In genomic region chr3:22371592-22372291, GRCh38 we compare ENCODE assay signal across 13 cellular contexts.
DNase-seq lines count a peak whose midpoint lies in the region; ATAC-seq and TF ChIP-seq lines count a peak whose summit lies in the region.
"Had no signal": no experiment of that assay in that cellular context is flagged by ENCODE, and none has a peak within 500 bp of the region (broad histone marks: within the 10 kb centered on the region; RNA-seq: fewer than 3 reads in every experiment).

No MANE protein-coding gene starts in this region.

- H3K4me1 Mint-ChIP-seq in H9 = peaks cover 19 to 23% of the 10 kb centered on the region in 2 experiments
- no peaks in the 10 kb centered on the region for H3K4me1 Mint-ChIP-seq in stimulated activated memory B cell treated with anti-CD40 and anti-IgM and Interleukin-4, amounts not matched to agents 10 μg/mL and 1 μg/mL and 100 μg/mL, for 72 hours
- H3K4me1 Mint-ChIP-seq in activated T-helper 17 cell treated with anti-CD3 and anti-CD28 coated beads, Interleukin-2, amount 50 U/mL, for 72 hours = no peaks in the 10 kb centered on the region

- peaks cover 0 to 2% (median under 1%) of the 10 kb centered on the region in 3 experiments; a peak in 3 of 7 replicates for H3K36me3 Mint-ChIP-seq in H9 (ENCODE audit: insufficient read depth in 1 of 3, low read depth in 3 of 3)
- H3K36me3 Mint-ChIP-seq in stimulated activated memory B cell treated with anti-CD40 and anti-IgM and Interleukin-4, amounts not matched to agents 10 μg/mL and 1 μg/mL and 100 μg/mL, for 72 hours = no peaks in the 10 kb centered on the region
- H3K36me3 Mint-ChIP-seq in activated T-helper 17 cell treated with anti-CD3 and anti-CD28 coated beads, Interleukin-2, amount 50 U/mL, for 72 hours (ENCODE audit: low read depth) = no peaks in the 10 kb centered on the region

- peak overlapping the region; percentile 17 for H3K4me2 ChIP-seq in H9 (ENCODE audit: insufficient read depth, insufficient read length, low read length)
- no peak overlapping the region for H3K4me2 ChIP-seq in PC-9

- peak; percentile 16 for ATAC-seq in stimulated activated memory B cell treated with anti-CD40 and anti-IgM and Interleukin-4, amounts not matched to agents 10 μg/mL and 1 μg/mL and 100 μg/mL, for 72 hours
- no peak for ATAC-seq in activated T-helper 17 cell treated with anti-CD3 and anti-CD28 coated beads, Interleukin-2, amount 50 U/mL, for 72 hours (replicated peaks)
- ATAC-seq: activated naive CD4-positive, alpha-beta T cell treated with anti-CD3 and anti-CD28 coated beads, Interleukin-2, amount 50 U/mL, for 72 hours; esophagus mucosa; mucosa of descending colon had no signal

- peak overlapping the region; percentile 24; the same call in 1 of the 2 replicates for H3K14ac ChIP-seq in H9 (ENCODE audit: insufficient read depth, low read length)

- POLR2A ChIA-PET in PC-9 (lab: Charles Lee; ENCODE audit: unreplicated experiment) = no interaction called here

- H3K79me2 ChIP-seq in H9 (ENCODE audit: insufficient read depth, low read length) (no peaks in the 10 kb centered on the region), PC-9 (ENCODE audit: low read depth) (no peaks in the 10 kb centered on the region)

- H3K27ac Mint-ChIP-seq in H9 = no peak overlapping the region
- H3K27ac Mint-ChIP-seq in stimulated activated memory B cell treated with anti-CD40 and anti-IgM and Interleukin-4, amounts not matched to agents 10 μg/mL and 1 μg/mL and 100 μg/mL, for 72 hours = no peak overlapping the region
- H3K27ac Mint-ChIP-seq in activated T-helper 17 cell treated with anti-CD3 and anti-CD28 coated beads, Interleukin-2, amount 50 U/mL, for 72 hours = no peak overlapping the region
- H3K27ac Mint-ChIP-seq: activated naive CD4-positive, alpha-beta T cell treated with anti-CD3 and anti-CD28 coated beads, Interleukin-2, amount 50 U/mL, for 72 hours had no signal

- H2AFZ ChIP-seq in H9 (ENCODE audit: low read length) = no peak overlapping the region
- H2AFZ ChIP-seq in PC-9 = no peak overlapping the region; the same call in 1 of the 2 replicates

- TF ChIP-seq POLR2A in adrenal gland (IDR thresholded peaks at IDR 0.05) = no peak

- peak overlapping the region; percentile 66 to 80 for H3K4me3 Mint-ChIP-seq in H9
- no peak overlapping the region for H3K4me3 Mint-ChIP-seq in stimulated activated memory B cell treated with anti-CD40 and anti-IgM and Interleukin-4, amounts not matched to agents 10 μg/mL and 1 μg/mL and 100 μg/mL, for 72 hours
- H3K4me3 Mint-ChIP-seq in activated T-helper 17 cell treated with anti-CD3 and anti-CD28 coated beads, Interleukin-2, amount 50 U/mL, for 72 hours = no peak overlapping the region

- H2BK12ac ChIP-seq in H9 (ENCODE audit: insufficient read length, low read depth, low read length) = no peak overlapping the region

- no peaks in the 10 kb centered on the region for H3K9me3 Mint-ChIP-seq in H9
- H3K9me3 Mint-ChIP-seq in stimulated activated memory B cell treated with anti-CD40 and anti-IgM and Interleukin-4, amounts not matched to agents 10 μg/mL and 1 μg/mL and 100 μg/mL, for 72 hours = peaks cover 4% of the 10 kb centered on the region
- peaks cover 31% of the 10 kb centered on the region for H3K9me3 Mint-ChIP-seq in activated T-helper 17 cell treated with anti-CD3 and anti-CD28 coated beads, Interleukin-2, amount 50 U/mL, for 72 hours

- no CpG with 5 or more reads among the region's 23 CpGs for WGBS in H9 (ENCODE audit: extremely low coverage, insufficient read length, low lambda C conversion rate)
- 4 to 9% (median 6%) methylated on average over 20 to 23 of the region's 23 CpGs for WGBS in adrenal gland, 4 donors

- peaks cover 12% of the 10 kb centered on the region; the same call in 1 of the 2 replicates for H3K27me3 ChIP-seq in H9 (ENCODE audit: insufficient read depth, low read length)
- no peaks in the 10 kb centered on the region for H3K27me3 ChIP-seq in adrenal gland
- H3K27me3 ChIP-seq in PC-9 (ENCODE audit: insufficient read depth, low read depth) = no peaks in the 10 kb centered on the region

- DNase-seq in H9 (peak; percentile 54), choroid plexus epithelial cell (ENCODE audit: low read depth) (no peak), iPS-NIHi7 (ENCODE audit: extremely low spot score) (peak; percentile 20), adrenal gland (no peak), PC-9 (no peak)
- DNase-seq: activated CD4-positive, alpha-beta T cell treated with anti-CD3 and anti-CD28 coated beads, Interleukin-2, amount 50 U/mL, for 1 hour; DMS79 treated with DMSO at 0.1 percent for 48 hours; NCI-H446 had no signal

- no peaks in the 10 kb centered on the region for H4K20me1 ChIP-seq in H9 (ENCODE audit: control insufficient read depth, insufficient read depth, insufficient read length)
- no peaks in the 10 kb centered on the region for H4K20me1 ChIP-seq in PC-9 (ENCODE audit: insufficient read depth)

- H3K4me3 ChIP-seq in choroid plexus epithelial cell (ENCODE audit: low read depth, low read length) (peak overlapping the region; percentile 52), adrenal gland (peak overlapping the region in 1 of 4 donors; percentile 2), PC-9 (no peak overlapping the region)
- H3K4me3 ChIP-seq: mucosa of descending colon had no signal

- H3K27ac ChIP-seq in H9 (ENCODE audit: insufficient read length, low read depth, low read length) (no peak overlapping the region), adrenal gland (peak overlapping the region in 1 of 5 donors; percentile 29), PC-9 (no peak overlapping the region)

- H3K23me2 ChIP-seq in H9 (ENCODE audit: insufficient read length, low read depth, low read length, poor library complexity, severe bottlenecking) = peaks cover 6% of the 10 kb centered on the region

- H2AK5ac ChIP-seq in H9 (ENCODE audit: insufficient read length, low read length) = no peak overlapping the region

- no peak overlapping the region for H3K18ac ChIP-seq in H9 (ENCODE audit: insufficient read length, low read depth, low read length)

- peaks cover 61% of the 10 kb centered on the region for H3K27me3 Mint-ChIP-seq in H9 (ENCODE audit: low read depth)
- H3K27me3 Mint-ChIP-seq in stimulated activated memory B cell treated with anti-CD40 and anti-IgM and Interleukin-4, amounts not matched to agents 10 μg/mL and 1 μg/mL and 100 μg/mL, for 72 hours = peaks cover 26% of the 10 kb centered on the region
- peaks cover 14% of the 10 kb centered on the region for H3K27me3 Mint-ChIP-seq in activated T-helper 17 cell treated with anti-CD3 and anti-CD28 coated beads, Interleukin-2, amount 50 U/mL, for 72 hours

- no peak overlapping the region for H2BK15ac ChIP-seq in H9 (ENCODE audit: low read depth, low read length)

- TF ChIP-seq CTCF in H9 (conservative IDR thresholded peaks at IDR 0.05) = no peak
- no peak for TF ChIP-seq CTCF in choroid plexus epithelial cell (conservative IDR thresholded peaks at IDR 0.05; ENCODE audit: low read depth, low read length)
- no peak for TF ChIP-seq CTCF in adrenal gland (IDR thresholded peaks at IDR 0.05)
- TF ChIP-seq CTCF in PC-9 (conservative IDR thresholded peaks at IDR 0.05) = no peak

- no TSS peak for BruUV-seq in PC-9 (replicated peaks; lab: Mats Ljungman, UMichigan)

- H3K9me3 ChIP-seq in H9 (ENCODE audit: control insufficient read depth, low read depth, low read length) = no peaks in the 10 kb centered on the region
- no peaks in the 10 kb centered on the region for H3K9me3 ChIP-seq in adrenal gland (replicated peaks in 1 of 3)
- no peaks in the 10 kb centered on the region for H3K9me3 ChIP-seq in PC-9 (ENCODE audit: insufficient read depth, low read depth)
- H3K9me3 ChIP-seq: mucosa of descending colon had no signal

- no peak overlapping the region for H4K91ac ChIP-seq in H9 (ENCODE audit: insufficient read length, low read depth, low read length)

- H4K8ac ChIP-seq in H9 (replicated peaks; ENCODE audit: insufficient read length, low read depth, low read length) = no peak overlapping the region

- CTCF ChIA-PET in PC-9 (lab: Charles Lee) = interaction anchor here (0.6 kb wide), 1 partner anchor 105 kb away, joined by 4 read pairs; no protein-coding TSS in a partner anchor

- H3K9me2 ChIP-seq in PC-9 (ENCODE audit: insufficient read depth) = no peaks in the 10 kb centered on the region

- no peaks in the 10 kb centered on the region for H3K79me1 ChIP-seq in H9 (ENCODE audit: insufficient read depth, low read depth, low read length, poor library complexity, severe bottlenecking)

- intact Hi-C loops in adrenal gland (cut with DNase I) (no loop called here), PC-9 (cut with micrococcal nuclease; ENCODE audit: unreplicated experiment) (no loop called here)

- H3T11ph ChIP-seq in H9 (ENCODE audit: low read length) = no peak overlapping the region

- no peak overlapping the region for H3K56ac ChIP-seq in H9 (ENCODE audit: insufficient read length, low read depth, low read length)

- no peak overlapping the region for H3K9ac ChIP-seq in H9 (ENCODE audit: extremely low read depth, insufficient read length, low read length)

- no peak overlapping the region for H3K4ac ChIP-seq in H9 (ENCODE audit: low read depth, low read length)

- H3K23ac ChIP-seq in H9 (ENCODE audit: insufficient read length, low read depth, low read length) = no peak overlapping the region

- H2BK5ac ChIP-seq in H9 (ENCODE audit: insufficient read length, low read length) = no peak overlapping the region

- H3K4me1 ChIP-seq in H9 (ENCODE audit: insufficient read depth, low read length) (no peaks in the 10 kb centered on the region), adrenal gland (replicated peaks in 1 of 2) (no peaks in the 10 kb centered on the region), PC-9 (replicated peaks; ENCODE audit: insufficient read depth) (no peaks in the 10 kb centered on the region)

- H3K36me3 ChIP-seq in adrenal gland (replicated peaks in 1 of 2) (no peaks in the 10 kb centered on the region), PC-9 (ENCODE audit: low read depth) (no peaks in the 10 kb centered on the region)

- no peak overlapping the region for H4K5ac ChIP-seq in H9 (ENCODE audit: insufficient read length, low read depth, low read length)

- no peak overlapping the region for H2BK20ac ChIP-seq in H9 (ENCODE audit: low read depth, low read length, poor library complexity, severe bottlenecking)

- no peak overlapping the region for H2BK120ac ChIP-seq in H9 (ENCODE audit: low read depth, low read length, poor library complexity, severe bottlenecking)

- no peaks in the 10 kb centered on the region for H3F3A ChIP-seq in PC-9 (ENCODE audit: insufficient read depth, low read depth)

Comparison
In these comparisons a context has a peak if more than half of its experiments do, and no peak if none do; other contexts are left out.
1. DNase-seq: peak in H9 (single experiment) and iPS-NIHi7 (single experiment); none in choroid plexus epithelial cell (single experiment), adrenal gland (0 of 7) and PC-9 (0 of 2).
2. H3K4me3 Mint-ChIP-seq: peak in H9 (2 of 2); none in stimulated activated memory B cell treated with anti-CD40 and anti-IgM and Interleukin-4, amounts not matched to agents 10 μg/mL and 1 μg/mL and 100 μg/mL, for 72 hours (single experiment) and activated T-helper 17 cell treated with anti-CD3 and anti-CD28 coated beads, Interleukin-2, amount 50 U/mL, for 72 hours (single experiment).